19 cellular contexts compared by ENCODE assay signal in genomic region chr9:131012396-131012917, GRCh38. TPM values are rescaled to one million over a fixed set of nuclear protein-coding genes. Genes with fewer than 3 reads are reported as not detected.
DNase-seq lines count a peak whose midpoint lies in the region; ATAC-seq, FAIRE-seq and TF ChIP-seq lines count a peak whose summit lies in the region.
"Had no signal": no experiment of that assay in that cellular context is flagged by ENCODE, and none has a peak within 500 bp of the region (broad histone marks: within the 10 kb centered on the region; RNA-seq: fewer than 3 reads in every experiment).

No MANE protein-coding gene starts in this region.

- H3K9ac ChIP-seq in HUES64 (ENCODE audit: low read depth, low read length), result no peak overlapping the region
- no peak overlapping the region for H3K9ac ChIP-seq in HepG2 (ENCODE audit: insufficient read depth, low read depth, low read length)

- H3K36me3 ChIP-seq in HUES64 (ENCODE audit: insufficient read depth, low read length) (no peaks in the 10 kb centered on the region), body of pancreas (replicated peaks in 1 of 2; ENCODE audit: insufficient read depth in 1 of 2, low read depth in 2 of 2) (no peaks in the 10 kb centered on the region), HepG2 (replicated peaks in 1 of 2; ENCODE audit: control insufficient read depth in 1 of 2, insufficient read depth in 2 of 2, low read length in 2 of 2) (no peaks in the 10 kb centered on the region), spleen (no peaks in the 10 kb centered on the region)
- H3K36me3 ChIP-seq: ascending aorta, sigmoid colon had no signal

- CTCF ChIA-PET in HepG2 (lab: Yijun Ruan, JAX; ENCODE audit: low intra/inter-chr PET ratio, low total read pairs), result no interaction called here

- intact Hi-C loops in body of pancreas (cut with DNase I), result no loop called here
- intact Hi-C loops in HepG2 (cut with micrococcal nuclease; ENCODE audit: unreplicated experiment), result no loop called here
- intact Hi-C loops in spleen (cut with DNase I; ENCODE audit: low total_unique reads), result no loop called here

- H3K27ac ChIP-seq in HUES64 (ENCODE audit: low read depth, low read length) (peak overlapping the region; percentile 9; the same call in 1 of the 2 replicates), body of pancreas (peak overlapping the region in 2 of 4 donors; percentile 14 to 69), HepG2 (ENCODE audit: extremely low read length, insufficient read depth, low read length) (no peak overlapping the region), spleen (peak overlapping the region in 5 of 8 donors; percentile 41 to 69 (median 64)), foreskin keratinocyte (no peak overlapping the region)
- H3K27ac ChIP-seq: ascending aorta, sigmoid colon, VCaP had no signal

- no peaks in the 10 kb centered on the region for H4K20me1 ChIP-seq in HepG2 (ENCODE audit: insufficient read depth, low read length)

- H3K4me3 ChIP-seq in HUES64 (ENCODE audit: low read length) (no peak overlapping the region), body of pancreas (no peak overlapping the region), HepG2 (replicated peaks in 1 of 3; ENCODE audit: insufficient read depth in 1 of 3, low read depth in 2 of 3, low read length in 3 of 3) (peak overlapping the region in 1 of 3 experiments; percentile 28; a peak in 1 of 6 replicates), spleen (no peak overlapping the region)
- H3K4me3 ChIP-seq: ascending aorta, sigmoid colon had no signal

- H3K4me1 ChIP-seq in HUES64 (ENCODE audit: insufficient read depth, low read length) (peaks cover 15% of the 10 kb centered on the region; the same call in 1 of the 2 replicates), body of pancreas (peaks cover 8% of the 10 kb centered on the region), HepG2 (ENCODE audit: insufficient read depth, low read length) (peaks cover 22% of the 10 kb centered on the region), spleen (peaks cover 0 to 32% (median 15%) of the 10 kb centered on the region in 6 donors), foreskin keratinocyte (no peaks in the 10 kb centered on the region)
- H3K4me1 ChIP-seq: ascending aorta had no signal

- TF ChIP-seq EP300 in HepG2 (IDR thresholded peaks at IDR 0.05; ENCODE audit: low read depth in 2 of 2, low read length in 2 of 2) (no peak), HepG2 (CRISPR knock-in tag; IDR thresholded peaks at IDR 0.05; ENCODE audit: borderline replicate concordance) (no peak)

- TF ChIP-seq CTCF in body of pancreas (IDR thresholded peaks at IDR 0.05) (no peak), HepG2 (CRISPR knock-in tag; IDR thresholded peaks at IDR 0.05) (no peak), spleen (IDR thresholded peaks at IDR 0.05 in 8 of 11, conservative IDR thresholded peaks at IDR 0.05 in 3 of 11) (no peak), foreskin keratinocyte (conservative IDR thresholded peaks at IDR 0.05) (no peak)

- peak overlapping the region; percentile 51 for H3K4me2 ChIP-seq in HepG2 (ENCODE audit: low read depth, low read length)

- H3K79me2 ChIP-seq in HepG2 (ENCODE audit: insufficient read depth, low read length), result no peaks in the 10 kb centered on the region

- in situ Hi-C loops in HepG2 (cut with HindIII; ENCODE audit: extremely low pct_ligation_motif_present, low pct_unique_long_range_greater_than_20kb), result loop anchor here (5.0 kb wide), 1 partner anchor 35 kb away; no protein-coding TSS in a partner anchor

- TF ChIP-seq RAD21 in HepG2 (CRISPR knock-in tag; IDR thresholded peaks at IDR 0.05), result no peak

- ATAC-seq in body of pancreas, result peak; percentile 51
- peak; percentile 48 for ATAC-seq in HepG2
- no peak for ATAC-seq in GM21447 (IDR thresholded peaks at IDR 0.05; ENCODE audit: unreplicated experiment)
- no peak for ATAC-seq in foreskin keratinocyte
- ATAC-seq: T-cell had no signal

- TF ChIP-seq POLR2A in body of pancreas (IDR thresholded peaks at IDR 0.05) (no peak), HepG2 (IDR thresholded peaks at IDR 0.05; ENCODE audit: insufficient read depth in 1 of 2, low read depth in 2 of 2, low read length in 2 of 2) (no peak), spleen (IDR thresholded peaks at IDR 0.05) (no peak)

- DNase-seq in body of pancreas (peak in 3 of 4 donors; percentile 15 to 34 (median 23)), HepG2 (ENCODE audit: low spot score) (no peak), spleen (no peak), COR-L47 (lab: John Stamatoyannopoulos, UW) (no peak), DMS53 treated with DMSO at 0.1 percent for 48 hours (lab: John Stamatoyannopoulos, UW; ENCODE audit: unreplicated experiment) (no peak), foreskin keratinocyte (no peak)
- DNase-seq: activated CD4-positive, alpha-beta memory T cell treated with anti-CD3 and anti-CD28 coated beads for 36 hours; activated naive CD4-positive, alpha-beta T cell treated with Interleukin-2 at 50 U/mL for 16 hours; left cardiac atrium; NCI-H1417; NCI-H2171; sigmoid colon; stimulated activated naive CD4-positive, alpha-beta T cell; T-cell; trophoblast cell had no signal

- no TSS peak for BruUV-seq in HepG2 (replicated peaks; lab: Mats Ljungman, UMichigan)

- H2AFZ ChIP-seq in HepG2 (ENCODE audit: low read length), result no peak overlapping the region

- H3K9me3 ChIP-seq in HUES64 (ENCODE audit: insufficient read depth, low read depth, low read length), result no peaks in the 10 kb centered on the region
- H3K9me3 ChIP-seq in body of pancreas, result no peaks in the 10 kb centered on the region
- H3K9me3 ChIP-seq in HepG2 (ENCODE audit: low read length), result no peaks in the 10 kb centered on the region
- H3K9me3 ChIP-seq in spleen, result no peaks in the 10 kb centered on the region
- H3K9me3 ChIP-seq: ascending aorta, sigmoid colon had no signal

- WGBS in HUES64, result 72% methylated on average over 22 of the region's 22 CpGs
- 49 to 66% methylated on average over 16 to 22 of the region's 22 CpGs for whole genome bisulfite sequencing in body of pancreas, 2 donors
- 16% methylated on average over 12 of the region's 22 CpGs for WGBS in HepG2 (ENCODE audit: low lambda C conversion rate)
- WGBS in spleen, 5 donors, result 58 to 78% (median 67%) methylated on average over 7 to 22 of the region's 22 CpGs

- POLR2A ChIA-PET in HepG2 (lab: Yijun Ruan, JAX), result no interaction called here

- H3K27me3 ChIP-seq in HUES64 (ENCODE audit: insufficient read depth, low read length), result peaks cover 22% of the 10 kb centered on the region
- no peaks in the 10 kb centered on the region for H3K27me3 ChIP-seq in body of pancreas
- H3K27me3 ChIP-seq in HepG2 (ENCODE audit: control insufficient read depth in 1 of 2, insufficient read depth in 2 of 2, low read length in 2 of 2), result peaks cover 19 to 84% of the 10 kb centered on the region in 2 experiments
- peaks cover 0 to 68% (median 36%) of the 10 kb centered on the region in 7 donors for H3K27me3 ChIP-seq in spleen (replicated peaks in 1 of 7)
- H3K27me3 ChIP-seq in foreskin keratinocyte, result peaks cover 53% of the 10 kb centered on the region
- H3K27me3 ChIP-seq: ascending aorta had no signal

- FAIRE-seq in HepG2 (lab: Jason Lieb, UNC), result no peak

TF ChIP-seq in HepG2, 621 proteins besides CTCF, POLR2A, EP300 and RAD21 (continues in another document):
- no peak for TF ChIP-seq ZNF567 (CRISPR knock-in tag; IDR thresholded peaks at IDR 0.05; ENCODE audit: borderline replicate concordance)
- TF ChIP-seq IKZF1 (IDR thresholded peaks at IDR 0.05), result no peak
- no peak for TF ChIP-seq ZNF207 (IDR thresholded peaks at IDR 0.05; ENCODE audit: borderline replicate concordance)
- no peak for TF ChIP-seq FIP1L1 (IDR thresholded peaks at IDR 0.05; ENCODE audit: borderline replicate concordance, insufficient read depth, low read depth, low read length)

RNA-seq across cellular contexts. Expression of gene LAMC3, which starts 3.5 kb away (rescaled TPM):
- 6.6 TPM for polyA plus RNA-seq in HUES64 (2013, experiment 1 of 2)
- 6.4 TPM for polyA plus RNA-seq in HUES64 (2013, experiment 2 of 2)
- total RNA-seq in body of pancreas (10 to 100 TPM in 1 of 2 donors, 1 to 10 TPM in 1; 3.9 to 16.8 TPM), HepG2 (2016; rRNA removed; fragmentation: Illumina TruSeq; extraction: Trizol) (0.07 TPM in 1 of 2 replicates, not detected in the other), spleen (10 to 100 TPM; 11.7 to 79.5 (median 36.2) TPM), foreskin keratinocyte (0.03 TPM in 1 of 2 replicates, not detected in the other)
- not detected in 2 replicates for total RNA-seq in HepG2 (2016; cell fraction: cytosol; rRNA removed; fragmentation: Illumina TruSeq; extraction: Trizol; ENCODE audit: low read depth)
- total RNA-seq in HepG2 (2016; cell fraction: insoluble cytoplasmic fraction; rRNA removed; fragmentation: Illumina TruSeq; extraction: Trizol), result 0.06 TPM in 1 of 2 replicates, not detected in the other
- 0.03 TPM in 1 of 2 replicates, not detected in the other for total RNA-seq in HepG2 (2016; cell fraction: membrane; rRNA removed; fragmentation: Illumina TruSeq; extraction: Trizol)
- total RNA-seq in HepG2 (2016; cell fraction: nucleus; rRNA removed; fragmentation: Illumina TruSeq; extraction: Trizol), result 0.12 TPM in 1 of 2 replicates, not detected in the other
- polyA plus RNA-seq in HepG2 (2011; rRNA removed) (0.57 TPM in 2 replicates), spleen (10 to 100 TPM in 2 of 3 donors, 1 to 10 TPM in 1; 9.1 to 30.1 (median 20.5) TPM), foreskin keratinocyte (not detected in 2 replicates)
- 0.14 and 0.39 TPM in 2 replicates for polyA plus RNA-seq in HepG2 (2011; cell fraction: cytosol; rRNA removed)
- polyA plus RNA-seq in HepG2 (2011; cell fraction: nucleus; rRNA removed), result 0.64 and 1.6 TPM in 2 replicates
- polyA plus RNA-seq in HepG2 (2012), result 0.33 and 0.35 TPM in 2 replicates
- not detected in 2 replicates for polyA plus RNA-seq in HepG2 (2016; cell fraction: cytosol; fragmentation: Illumina TruSeq; extraction: Trizol; ENCODE audit: low read depth)
- 0.04 TPM in 1 of 2 replicates, not detected in the other for polyA plus RNA-seq in HepG2 (2016; cell fraction: insoluble cytoplasmic fraction; fragmentation: Illumina TruSeq; extraction: Trizol; ENCODE audit: low read depth)
- polyA plus RNA-seq in HepG2 (2016; cell fraction: membrane; fragmentation: Illumina TruSeq; extraction: Trizol; ENCODE audit: low read depth), result 0.06 TPM in 1 of 2 replicates, not detected in the other
- 0.48 TPM in 1 of 2 replicates, not detected in the other for polyA plus RNA-seq in HepG2 (2016; cell fraction: nucleus; fragmentation: Illumina TruSeq; extraction: Trizol; ENCODE audit: insufficient read depth, low read depth)
- polyA minus RNA-seq in HepG2 (2011; rRNA and poly(A)+ RNA removed; ENCODE audit: low replicate concordance), result 0.24 and 0.58 TPM in 2 replicates
- 0.18 and 0.89 TPM in 2 replicates for polyA minus RNA-seq in HepG2 (2011; cell fraction: cytosol; rRNA and poly(A)+ RNA removed)
- 0.62 TPM in 1 of 2 replicates, not detected in the other for polyA minus RNA-seq in HepG2 (2011; cell fraction: nucleus; rRNA and poly(A)+ RNA removed)

Comparison
In these comparisons a context has a peak if more than half of its experiments do, and no peak if none do; other contexts are left out.
1. H3K27ac ChIP-seq: peak in HUES64 (single experiment) and spleen (5 of 8); none in HepG2 (single experiment) and foreskin keratinocyte (single experiment).
2. ATAC-seq: peak in body of pancreas (single experiment) and HepG2 (single experiment); none in GM21447 (single experiment) and foreskin keratinocyte (single experiment).
3. DNase-seq: peak in body of pancreas (3 of 4); none in HepG2 (single experiment), spleen (single experiment), COR-L47 (single experiment), DMS53 treated with DMSO at 0.1 percent for 48 hours (single experiment) and foreskin keratinocyte (0 of 2).